In the genomic region with DNA sequence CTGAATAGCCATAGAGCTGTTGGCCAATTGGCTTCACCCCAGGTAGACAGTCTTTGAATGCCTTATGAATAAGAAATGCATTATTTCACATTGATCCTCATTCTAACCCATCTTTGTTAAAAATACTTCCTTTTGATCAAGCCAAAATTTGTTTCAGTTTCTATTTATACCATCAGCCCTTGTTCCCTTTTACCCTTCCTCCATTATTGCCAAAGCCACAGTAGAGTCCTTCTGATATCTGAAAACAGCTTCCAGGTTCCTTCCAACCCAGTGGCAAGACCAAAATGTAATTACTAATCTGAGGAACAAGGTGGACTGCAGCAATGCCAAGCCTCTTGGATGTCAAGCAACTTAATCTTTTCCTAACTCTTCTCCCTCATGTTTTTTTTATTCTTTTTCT, we compare ENCODE assay signal across 13 cellular contexts.
"Had no signal": no experiment of that assay in that cellular context is flagged by ENCODE, and none has a peak within 500 bp of the region (broad histone marks: within the 10 kb centered on the region; RNA-seq: fewer than 3 reads in every experiment).

No MANE protein-coding gene starts in this region.

- ATAC-seq: natural killer cell had no signal

- H3K4me1 Mint-ChIP-seq: natural killer cell had no signal

- DNase-seq: effector CD4-positive, alpha-beta T cell; foreskin melanocyte; hippocampal formation; kidney glomerular epithelial cell; mammary epithelial cell; natural killer cell; ovary; sigmoid colon; stimulated activated CD4-positive, alpha-beta T cell treated with anti-CD3 and anti-CD28 coated beads, Interleukin-12 subunit alpha, Interleukin-12 subunit beta, amount 100 ng/mL, for 4 hours; stimulated activated naive CD4-positive, alpha-beta T cell; trophoblast cell had no signal

- H3K36me3 Mint-ChIP-seq: mesothelial cell of epicardium, natural killer cell had no signal

- H3K27ac Mint-ChIP-seq: mesothelial cell of epicardium, natural killer cell had no signal

- H3K4me3 Mint-ChIP-seq: mesothelial cell of epicardium, natural killer cell, neural crest cell had no signal

- H3K9me3 Mint-ChIP-seq: natural killer cell, neural crest cell had no signal
